24 cellular contexts compared by ENCODE assay signal in genomic region chr14:68849416-68849815, GRCh38.
"Had no signal": no experiment of that assay in that cellular context is flagged by ENCODE, and none has a peak within 500 bp of the region (broad histone marks: within the 10 kb centered on the region; RNA-seq: fewer than 3 reads in every experiment).

No MANE protein-coding gene starts in this region.

- H3K27ac ChIP-seq: ascending aorta, body of pancreas, Peyer's patch, RWPE1 had no signal

- DNase-seq: activated CD4-positive, alpha-beta memory T cell treated with anti-CD3 and anti-CD28 coated beads for 36 hours; activated CD4-positive, alpha-beta T cell treated with anti-CD3 and anti-CD28 coated beads, Interleukin-2, amount 10 ng/mL, durations not matched to agents 7 days and 5 days; activated CD8-positive, alpha-beta memory T cell treated with anti-CD3 and anti-CD28 coated beads for 24 hours; activated effector memory CD4-positive, alpha-beta T cell treated with anti-CD3 and anti-CD28 coated beads, Interleukin-2, amount 50 U/mL, for 16 hours; activated naive CD4-positive, alpha-beta T cell treated with Interleukin-2 at 50 U/mL for 16 hours; activated naive CD8-positive, alpha-beta T cell treated with anti-CD3 and anti-CD28 coated beads, Interleukin-2, amount 50 U/mL, for 24 hours; activated T-cell treated with anti-CD3 and anti-CD28 coated beads, Interleukin-2, amount 50 U/mL, for 4 hours; amniotic stem cell; body of pancreas; NCI-H1105 treated with DMSO at 0.1 percent for 48 hours; NCI-H146; NCI-H187 treated with DMSO at 0.1 percent for 48 hours; NCI-H2081 treated with DMSO at 0.1 percent for 48 hours; NCI-H446; NCI-H524; Peyer's patch; SIG-M5; T-helper 17 cell; T-helper 9 cell had no signal

- FAIRE-seq: bronchial epithelial cell had no signal

- H3K4me3 ChIP-seq: ascending aorta, body of pancreas, Peyer's patch had no signal

- H3K27me3 ChIP-seq: ascending aorta, body of pancreas, Peyer's patch had no signal

- H3K36me3 Mint-ChIP-seq: activated CD4-positive, alpha-beta memory T cell treated with anti-CD3 and anti-CD28 coated beads for 36 hours; activated naive CD4-positive, alpha-beta T cell treated with anti-CD3 and anti-CD28 coated beads, Interleukin-2, amount 50 U/mL, for 72 hours had no signal

- ATAC-seq: activated naive CD4-positive, alpha-beta T cell treated with anti-CD3 and anti-CD28 coated beads, Interleukin-2, amount 50 U/mL, for 72 hours; activated naive CD8-positive, alpha-beta T cell treated with anti-CD3 and anti-CD28 coated beads, Interleukin-2, amount 50 U/mL, for 24 hours; activated T-cell treated with anti-CD3 and anti-CD28 coated beads, Interleukin-2, amount 50 U/mL, for 4 hours; body of pancreas; T-helper 17 cell; WTC11 had no signal

- H3K4me3 Mint-ChIP-seq: activated CD4-positive, alpha-beta memory T cell treated with anti-CD3 and anti-CD28 coated beads for 36 hours; activated CD4-positive, alpha-beta T cell treated with anti-CD3 and anti-CD28 coated beads, Interleukin-2, amount 10 ng/mL, durations not matched to agents 7 days and 5 days; activated naive CD8-positive, alpha-beta T cell treated with anti-CD3 and anti-CD28 coated beads, Interleukin-2, amount 50 U/mL, for 24 hours; activated T-cell treated with anti-CD3 and anti-CD28 coated beads, Interleukin-2, amount 50 U/mL, for 4 hours; T-helper 17 cell; WTC11 had no signal

- H3K27me3 Mint-ChIP-seq: activated CD4-positive, alpha-beta T cell treated with anti-CD3 and anti-CD28 coated beads, Interleukin-2, amount 10 ng/mL, durations not matched to agents 7 days and 5 days had no signal

- H3K9me3 ChIP-seq: ascending aorta, body of pancreas had no signal

- H3K9me3 Mint-ChIP-seq: activated CD4-positive, alpha-beta T cell treated with anti-CD3 and anti-CD28 coated beads, Interleukin-2, amount 10 ng/mL, durations not matched to agents 7 days and 5 days; activated naive CD4-positive, alpha-beta T cell treated with anti-CD3 and anti-CD28 coated beads, Interleukin-2, amount 50 U/mL, for 72 hours; activated naive CD8-positive, alpha-beta T cell treated with anti-CD3 and anti-CD28 coated beads, Interleukin-2, amount 50 U/mL, for 24 hours had no signal

- H3K4me1 Mint-ChIP-seq: WTC11 had no signal

- H3K27ac Mint-ChIP-seq: activated CD4-positive, alpha-beta memory T cell treated with anti-CD3 and anti-CD28 coated beads for 36 hours; activated CD4-positive, alpha-beta T cell treated with anti-CD3 and anti-CD28 coated beads, Interleukin-2, amount 10 ng/mL, durations not matched to agents 7 days and 5 days; activated naive CD4-positive, alpha-beta T cell treated with anti-CD3 and anti-CD28 coated beads, Interleukin-2, amount 50 U/mL, for 72 hours; activated naive CD8-positive, alpha-beta T cell treated with anti-CD3 and anti-CD28 coated beads, Interleukin-2, amount 50 U/mL, for 24 hours; T-helper 17 cell; WTC11 had no signal

- H3K4me1 ChIP-seq: ascending aorta, Peyer's patch had no signal
